In genomic region chr2:101625387-101625786, GRCh38 we compare ENCODE assay signal across 16 cellular contexts.
A peak's percentile ranks its signal among the peaks of the same experiment; 100 is the strongest.
DNase-seq lines count a peak whose midpoint lies in the region; ATAC-seq and TF ChIP-seq lines count a peak whose summit lies in the region.
"Had no signal": no experiment of that assay in that cellular context is flagged by ENCODE, and none has a peak within 500 bp of the region (broad histone marks: within the 10 kb centered on the region; RNA-seq: fewer than 3 reads in every experiment).

No MANE protein-coding gene starts in this region.

- DNase-seq in IMR-90 (peak; percentile 7), astrocyte of the hippocampus (ENCODE audit: low read depth, low spot score) (peak; percentile 8), osteoblast (ENCODE audit: insufficient read length, low spot score, missing footprints) (peak; percentile 90), NCI-H774 (lab: John Stamatoyannopoulos, UW) (no peak), foreskin melanocyte (no peak), SHP77 treated with DMSO at 0.1 percent for 48 hours (lab: John Stamatoyannopoulos, UW) (no peak)
- DNase-seq: amygdala; CD8-positive, alpha-beta memory T cell; GOT3; immature natural killer cell; right cardiac atrium; SIG-M5; substantia nigra had no signal

- peaks cover 3% of the 10 kb centered on the region; the same call in 1 of the 2 replicates for H3K9me1 ChIP-seq in IMR-90 (ENCODE audit: insufficient read depth, low read length)

- H3K9me3 ChIP-seq in IMR-90 (ENCODE audit: control insufficient read depth, insufficient read depth, low read length) (no peaks in the 10 kb centered on the region), osteoblast (ENCODE audit: low read depth, low read length) (no peaks in the 10 kb centered on the region)

- H3K79me1 ChIP-seq in IMR-90 (ENCODE audit: low read depth in 1 of 2, low read length in 2 of 2), result no peaks in the 10 kb centered on the region

- H2AK9ac ChIP-seq in IMR-90 (replicated peaks; ENCODE audit: low read depth, low read length, poor library complexity), result no peak overlapping the region

- H3K4me3 ChIP-seq in IMR-90 (ENCODE audit: insufficient read depth, low read depth, low read length) (no peak overlapping the region), osteoblast (ENCODE audit: insufficient read depth, low read length) (no peak overlapping the region)

- no peak overlapping the region for H3K56ac ChIP-seq in IMR-90 (ENCODE audit: extremely low read depth, insufficient read depth, low read length)

- POLR2A ChIA-PET in IMR-90 (lab: Charles Lee; ENCODE audit: unreplicated experiment), result no interaction called here

- no peak for TF ChIP-seq RAD21 in IMR-90 (IDR thresholded peaks at IDR 0.05; ENCODE audit: low read length)

- TF ChIP-seq CTCF in IMR-90 (conservative IDR thresholded peaks at IDR 0.05; ENCODE audit: low read depth, low read length), result no peak
- no peak for TF ChIP-seq CTCF in osteoblast (IDR thresholded peaks at IDR 0.05; ENCODE audit: extremely low read depth, low read depth, low read length)

- no peak overlapping the region for H3K4ac ChIP-seq in IMR-90 (ENCODE audit: low read depth, low read length)

- TF ChIP-seq POLR2A in IMR-90 (IDR thresholded peaks at IDR 0.05; ENCODE audit: low read depth, low read length), result no peak
- no peak for TF ChIP-seq POLR2A in GM18505 (IDR thresholded peaks at IDR 0.05; ENCODE audit: borderline replicate concordance, extremely low read depth, insufficient read depth, insufficient read length)

- H3K27ac ChIP-seq in IMR-90 (ENCODE audit: insufficient read depth, low read length) (no peak overlapping the region), osteoblast (ENCODE audit: low read depth, low read length) (no peak overlapping the region)
- H3K27ac ChIP-seq: HL-60 had no signal

- in situ Hi-C loops in IMR-90 (cut with MboI; ENCODE audit: low sequenced_read_pairs), result no loop called here

- H3K4me1 ChIP-seq in IMR-90 (ENCODE audit: control insufficient read depth, insufficient read depth, low read length) (peaks cover 3% of the 10 kb centered on the region), osteoblast (ENCODE audit: insufficient read depth, low read length) (no peaks in the 10 kb centered on the region)

- ATAC-seq in GM18502 (IDR thresholded peaks at IDR 0.05; ENCODE audit: poor library complexity, unreplicated experiment) (peak; percentile 40), IMR-90 (ENCODE audit: low read depth) (no peak), GM18505 (IDR thresholded peaks at IDR 0.05; ENCODE audit: unreplicated experiment) (no peak)
- ATAC-seq: right cardiac atrium had no signal

- no peak overlapping the region for H3K14ac ChIP-seq in IMR-90 (replicated peaks; ENCODE audit: low read depth, low read length)

- peak overlapping the region; percentile 53; the same call in 1 of the 2 replicates for H4K5ac ChIP-seq in IMR-90 (ENCODE audit: low read depth, low read length)

- H2BK5ac ChIP-seq in IMR-90 (ENCODE audit: low read depth, low read length, poor library complexity, severe bottlenecking), result no peak overlapping the region

- H4K20me1 ChIP-seq in IMR-90 (ENCODE audit: insufficient read depth, low read length), result no peaks in the 10 kb centered on the region
- H4K20me1 ChIP-seq in osteoblast (ENCODE audit: insufficient read depth, low read length), result no peaks in the 10 kb centered on the region

- no peaks in the 10 kb centered on the region for H3K36me3 ChIP-seq in IMR-90 (ENCODE audit: control insufficient read depth, insufficient read depth, low read length)
- no peaks in the 10 kb centered on the region for H3K36me3 ChIP-seq in osteoblast (ENCODE audit: insufficient read depth, low read length)

- intact Hi-C loops in IMR-90 (cut with micrococcal nuclease), result no loop called here

- CTCF ChIA-PET in IMR-90 (lab: Yijun Ruan, JAX), result no interaction called here

- WGBS in IMR-90 (ENCODE audit: extremely low coverage in 2 of 2, insufficient read length in 1 of 2), 2 experiments, result 71% methylated on average over 2 of the region's 7 CpGs; no CpG with 5 or more reads in 1 of the 2 experiments

- H2BK20ac ChIP-seq in IMR-90 (ENCODE audit: low read depth, low read length), result no peak overlapping the region

- H3K4me2 ChIP-seq in IMR-90 (ENCODE audit: low read depth, low read length), result no peak overlapping the region
- H3K4me2 ChIP-seq in osteoblast (ENCODE audit: insufficient read depth, low read length), result no peak overlapping the region

- H3K27me3 ChIP-seq in IMR-90 (ENCODE audit: control insufficient read depth, insufficient read depth, low read length) (no peaks in the 10 kb centered on the region), osteoblast (ENCODE audit: insufficient read depth, low read length) (no peaks in the 10 kb centered on the region)

- H2BK120ac ChIP-seq in IMR-90 (ENCODE audit: low read depth, low read length), result no peak overlapping the region

- H3K23ac ChIP-seq in IMR-90 (ENCODE audit: low read depth, low read length), result no peak overlapping the region

- H3K79me2 ChIP-seq in osteoblast (ENCODE audit: insufficient read depth, low read length), result no peaks in the 10 kb centered on the region

- dilution Hi-C loops in IMR-90 (cut with HindIII; ENCODE audit: low sequenced_read_pairs, unreplicated experiment), result no loop called here

- H3K18ac ChIP-seq in IMR-90 (ENCODE audit: low read depth, low read length), result peak overlapping the region; percentile 93

- no peak overlapping the region for H4K91ac ChIP-seq in IMR-90 (ENCODE audit: insufficient read depth, low read depth, low read length)

- H2AFZ ChIP-seq in IMR-90 (replicated peaks; ENCODE audit: low read length, poor library complexity) (no peak overlapping the region), osteoblast (ENCODE audit: low read length) (peak overlapping the region; percentile 14)

- no TSS peak for BruUV-seq in IMR-90 (replicated peaks; lab: Mats Ljungman, UMichigan)

- H2AK5ac ChIP-seq in IMR-90 (ENCODE audit: low read depth, low read length), result no peak overlapping the region

- no peak overlapping the region for H2BK15ac ChIP-seq in IMR-90 (ENCODE audit: low read depth, low read length)

- no peak overlapping the region for H3K9ac ChIP-seq in IMR-90 (ENCODE audit: low read depth, low read length)

- H4K8ac ChIP-seq in IMR-90 (ENCODE audit: low read depth in 2 of 2, low read length in 2 of 2), result no peak overlapping the region

TF ChIP-seq in IMR-90, 13 proteins besides CTCF, POLR2A, EP300 and RAD21:
- TF ChIP-seq RCOR1 (IDR thresholded peaks at IDR 0.05; ENCODE audit: insufficient replicate concordance, low read length) (no peak), NFE2L2 (IDR thresholded peaks at IDR 0.05; ENCODE audit: low read depth, low read length) (peak; percentile 63; the same call in 1 of the 2 replicates)

Comparison
In these comparisons a context has a peak if more than half of its experiments do, and no peak if none do; other contexts are left out.
1. DNase-seq: peak in IMR-90 (single experiment), astrocyte of the hippocampus (single experiment) and osteoblast (single experiment); none in NCI-H774 (single experiment), foreskin melanocyte (single experiment) and SHP77 treated with DMSO at 0.1 percent for 48 hours (single experiment).